Comparison of ENCODE assay signal across 1 cellular context in the genomic region with DNA sequence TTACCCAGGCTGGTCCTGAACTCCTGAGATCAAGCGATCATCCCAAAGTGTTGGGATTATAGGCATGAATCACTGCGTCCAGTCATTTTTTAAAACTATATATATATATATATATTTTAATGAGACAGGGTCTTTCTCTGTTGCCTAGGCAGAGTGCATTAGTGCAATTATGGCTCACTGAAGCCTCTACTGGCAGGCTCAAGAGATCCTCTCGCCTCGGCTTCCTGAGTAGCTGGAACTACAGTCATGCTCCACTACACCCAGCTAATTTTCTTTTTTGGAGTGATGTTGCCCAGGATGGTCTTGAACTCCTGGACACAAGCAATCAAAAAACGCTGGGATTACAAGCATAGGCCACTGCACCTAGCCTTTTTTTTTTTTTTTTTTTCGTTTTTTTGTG.
TF ChIP-seq lines count a peak whose summit lies in the region.

No MANE protein-coding gene starts in this region.

TF ChIP-seq in HCT116, 20 proteins besides CTCF, POLR2A, EP300 and RAD21:
- TF ChIP-seq, protein P1, sequence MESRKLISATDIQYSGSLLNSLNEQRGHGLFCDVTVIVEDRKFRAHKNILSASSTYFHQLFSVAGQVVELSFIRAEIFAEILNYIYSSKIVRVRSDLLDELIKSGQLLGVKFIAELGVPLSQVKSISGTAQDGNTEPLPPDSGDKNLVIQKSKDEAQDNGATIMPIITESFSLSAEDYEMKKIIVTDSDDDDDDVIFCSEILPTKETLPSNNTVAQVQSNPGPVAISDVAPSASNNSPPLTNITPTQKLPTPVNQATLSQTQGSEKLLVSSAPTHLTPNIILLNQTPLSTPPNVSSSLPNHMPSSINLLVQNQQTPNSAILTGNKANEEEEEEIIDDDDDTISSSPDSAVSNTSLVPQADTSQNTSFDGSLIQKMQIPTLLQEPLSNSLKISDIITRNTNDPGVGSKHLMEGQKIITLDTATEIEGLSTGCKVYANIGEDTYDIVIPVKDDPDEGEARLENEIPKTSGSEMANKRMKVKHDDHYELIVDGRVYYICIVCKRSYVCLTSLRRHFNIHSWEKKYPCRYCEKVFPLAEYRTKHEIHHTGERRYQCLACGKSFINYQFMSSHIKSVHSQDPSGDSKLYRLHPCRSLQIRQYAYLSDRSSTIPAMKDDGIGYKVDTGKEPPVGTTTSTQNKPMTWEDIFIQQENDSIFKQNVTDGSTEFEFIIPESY (IDR thresholded peaks at IDR 0.05; ENCODE audit: extremely low read depth, insufficient replicate concordance, low read length), result no peak
- TF ChIP-seq ZFX (IDR thresholded peaks at IDR 0.05), result no peak
- TF ChIP-seq POLR2AphosphoS5 (IDR thresholded peaks at IDR 0.05; ENCODE audit: low read depth, low read length), result no peak
- no peak for TF ChIP-seq YY1 (IDR thresholded peaks at IDR 0.05; ENCODE audit: extremely low read depth, insufficient replicate concordance, low read depth, low read length)
- TF ChIP-seq EZH2phosphoT487 (IDR thresholded peaks at IDR 0.05; ENCODE audit: borderline replicate concordance), result no peak
- TF ChIP-seq SIN3A (IDR thresholded peaks at IDR 0.05; ENCODE audit: low read depth), result no peak
